In genomic region chr7:115223959-115224358, GRCh38 we compare ENCODE assay signal across 28 cellular contexts.
"Had no signal": no experiment of that assay in that cellular context is flagged by ENCODE, and none has a peak within 500 bp of the region (broad histone marks: within the 10 kb centered on the region; RNA-seq: fewer than 3 reads in every experiment).

No MANE protein-coding gene starts in this region.

- H3K4me3 ChIP-seq: left ventricle myocardium inferior, lung, mucosa of descending colon, pancreas, prostate gland, skin epidermis, stomach, testis, thyroid gland, transverse colon, upper lobe of left lung, vagina had no signal

- DNase-seq: islet precursor cell; left ventricle myocardium inferior; midbrain; mucosa of descending colon; naive thymus-derived CD4-positive, alpha-beta T cell; nucleus accumbens; pancreas; posterior cingulate gyrus; retina; right cardiac atrium; stimulated activated CD4-positive, alpha-beta T cell treated with anti-CD3 and anti-CD28 coated beads, Interleukin-12 subunit alpha, Interleukin-12 subunit beta, amount 100 ng/mL, for 4 hours; stimulated activated CD4-positive, alpha-beta T cell treated with anti-CD3 and anti-CD28 coated beads, Interleukin-15, amount 100 ng/mL, for 24 hours; stimulated activated CD4-positive, alpha-beta T cell treated with anti-CD3 and anti-CD28 coated beads, Interleukin-2, amount 100 ng/mL, for 24 hours; stimulated activated CD4-positive, alpha-beta T cell treated with anti-CD3 and anti-CD28 coated beads, Interleukin-4, amount 100 ng/mL, for 1 hour; stimulated activated naive B cell treated with anti-CD40 and anti-IgM and Interleukin-4, amounts not matched to agents 10 μg/mL and 1 μg/mL and 100 μg/mL, for 72 hours; stimulated activated naive CD8-positive, alpha-beta T cell treated with anti-CD3 and anti-CD28 coated beads, Interleukin-15, Interleukin-2, amounts not matched to agents 100 U/mL and 50 U/mL, for 24 hours; stomach; testis; thyroid gland; transverse colon; upper lobe of left lung had no signal

- FAIRE-seq: pancreas had no signal

- ATAC-seq: mucosa of descending colon; naive thymus-derived CD4-positive, alpha-beta T cell; natural killer cell treated with Interleukin-12 subunit alpha and Interleukin-12 subunit beta and Interleukin-15 and Interleukin-18, amount 100 ng/mL, for 72 hours; pancreas; sciatic nerve; stimulated activated naive B cell treated with anti-CD40 and anti-IgM and Interleukin-4, amounts not matched to agents 10 μg/mL and 1 μg/mL and 100 μg/mL, for 72 hours; stimulated activated naive CD8-positive, alpha-beta T cell treated with anti-CD3 and anti-CD28 coated beads, Interleukin-15, Interleukin-2, amounts not matched to agents 100 U/mL and 50 U/mL, for 24 hours had no signal

- H3K9me3 Mint-ChIP-seq: naive thymus-derived CD4-positive, alpha-beta T cell; natural killer cell treated with Interleukin-12 subunit alpha and Interleukin-12 subunit beta and Interleukin-15 and Interleukin-18, amount 100 ng/mL, for 72 hours; neural crest cell; stimulated activated naive B cell treated with anti-CD40 and anti-IgM and Interleukin-4, amounts not matched to agents 10 μg/mL and 1 μg/mL and 100 μg/mL, for 72 hours had no signal

- H3K27ac Mint-ChIP-seq: naive thymus-derived CD4-positive, alpha-beta T cell; natural killer cell treated with Interleukin-12 subunit alpha and Interleukin-12 subunit beta and Interleukin-15 and Interleukin-18, amount 100 ng/mL, for 72 hours; stimulated activated naive B cell treated with anti-CD40 and anti-IgM and Interleukin-4, amounts not matched to agents 10 μg/mL and 1 μg/mL and 100 μg/mL, for 72 hours had no signal

- H3K36me3 ChIP-seq: left ventricle myocardium inferior, pancreas, prostate gland, stomach, thyroid gland, transverse colon, upper lobe of left lung, vagina had no signal

- H3K4me3 Mint-ChIP-seq: naive thymus-derived CD4-positive, alpha-beta T cell; natural killer cell treated with Interleukin-12 subunit alpha and Interleukin-12 subunit beta and Interleukin-15 and Interleukin-18, amount 100 ng/mL, for 72 hours; neural crest cell; stimulated activated naive B cell treated with anti-CD40 and anti-IgM and Interleukin-4, amounts not matched to agents 10 μg/mL and 1 μg/mL and 100 μg/mL, for 72 hours had no signal

- H3K4me1 Mint-ChIP-seq: neural crest cell; stimulated activated naive B cell treated with anti-CD40 and anti-IgM and Interleukin-4, amounts not matched to agents 10 μg/mL and 1 μg/mL and 100 μg/mL, for 72 hours had no signal

- H3K36me3 Mint-ChIP-seq: naive thymus-derived CD4-positive, alpha-beta T cell; natural killer cell treated with Interleukin-12 subunit alpha and Interleukin-12 subunit beta and Interleukin-15 and Interleukin-18, amount 100 ng/mL, for 72 hours; stimulated activated naive B cell treated with anti-CD40 and anti-IgM and Interleukin-4, amounts not matched to agents 10 μg/mL and 1 μg/mL and 100 μg/mL, for 72 hours had no signal

- H3K27ac ChIP-seq: left ventricle myocardium inferior, pancreas, prostate gland, skin epidermis, stomach, testis, thyroid gland, transverse colon, upper lobe of left lung, vagina had no signal

- H3K27me3 ChIP-seq: pancreas, stomach, testis, thyroid gland, transverse colon, upper lobe of left lung, vagina had no signal

- H3K9me3 ChIP-seq: left ventricle myocardium inferior, mucosa of descending colon, pancreas, prostate gland, stomach, testis, thyroid gland, transverse colon, upper lobe of left lung, vagina had no signal

- H3K4me1 ChIP-seq: left ventricle myocardium inferior, pancreas, prostate gland, stomach, testis, thyroid gland, transverse colon, upper lobe of left lung, vagina had no signal
